In genomic region chr17:75034236-75034908, GRCh38 we compare ENCODE assay signal across 8 cellular contexts. TPM values are rescaled to one million over a fixed set of nuclear protein-coding genes. Genes with fewer than 3 reads are reported as not detected.
DNase-seq lines count a peak whose midpoint lies in the region; ATAC-seq, FAIRE-seq and TF ChIP-seq lines count a peak whose summit lies in the region.

No MANE protein-coding gene starts in this region.

- peak overlapping the region; percentile 100 for H2AFZ ChIP-seq in astrocyte (ENCODE audit: low read depth, low read length)
- H2AFZ ChIP-seq in hepatocyte = peak overlapping the region; percentile 95

- H3K9me2 ChIP-seq in hepatocyte (replicated peaks; ENCODE audit: insufficient read depth) = no peaks in the 10 kb centered on the region

- H3K4me2 ChIP-seq in astrocyte (ENCODE audit: low read length) = peak overlapping the region; percentile 99
- peak overlapping the region; percentile 89 for H3K4me2 ChIP-seq in hepatocyte

- TF ChIP-seq CTCF in astrocyte (IDR thresholded peaks at IDR 0.05; ENCODE audit: insufficient read depth, low read depth, low read length) = no peak
- TF ChIP-seq CTCF in hepatocyte (IDR thresholded peaks at IDR 0.05; ENCODE audit: poor library complexity) = peak; percentile 38
- TF ChIP-seq CTCF in uterus (IDR thresholded peaks at IDR 0.05) = peak in 2 of 4 experiments; percentile 19 to 37

- H3K27ac ChIP-seq in astrocyte (ENCODE audit: low read depth, low read length) (peak overlapping the region; percentile 98), hepatocyte (peak overlapping the region; percentile 98), rectal smooth muscle tissue (ENCODE audit: low read depth, low read length) (peak overlapping the region; percentile 89), uterus (peak overlapping the region; percentile 94 to 100)

- H3K36me3 Mint-ChIP-seq in astrocyte (ENCODE audit: low read depth, unreplicated experiment) = peaks cover 9% of the 10 kb centered on the region

- H3K4me1 ChIP-seq in astrocyte (ENCODE audit: insufficient read depth, low read length) = peaks cover 19% of the 10 kb centered on the region
- no peaks in the 10 kb centered on the region for H3K4me1 ChIP-seq in hepatocyte (ENCODE audit: insufficient read depth)
- peaks cover 5% of the 10 kb centered on the region for H3K4me1 ChIP-seq in rectal smooth muscle tissue (ENCODE audit: control insufficient read depth, insufficient read depth, low read length)
- H3K4me1 ChIP-seq in uterus = peaks cover 0 to 6% of the 10 kb centered on the region in 2 donors

- H3K9me3 ChIP-seq in astrocyte (ENCODE audit: insufficient read depth, low read depth, low read length) = peaks cover 10% of the 10 kb centered on the region
- no peaks in the 10 kb centered on the region for H3K9me3 ChIP-seq in hepatocyte (ENCODE audit: low read depth)
- no peaks in the 10 kb centered on the region for H3K9me3 ChIP-seq in uterus

- H3K4me1 Mint-ChIP-seq in astrocyte (ENCODE audit: low read depth, unreplicated experiment) = no peaks in the 10 kb centered on the region

- peak; percentile 42 for ATAC-seq in HG02840 (IDR thresholded peaks at IDR 0.05; ENCODE audit: low FRiP score, unreplicated experiment)

- DNase-seq in NCI-H1930 (lab: John Stamatoyannopoulos, UW) (peak; percentile 92 to 95), T-helper 9 cell (peak; percentile 67), astrocyte (ENCODE audit: low read depth) (peak; percentile 71), hepatocyte (ENCODE audit: low spot score) (peak; percentile 92), uterus (peak; percentile 91 to 93)

- TF ChIP-seq POLR2A in uterus (IDR thresholded peaks at IDR 0.05) = no peak

- H3K9me3 Mint-ChIP-seq in astrocyte (ENCODE audit: unreplicated experiment) = peaks cover 7% of the 10 kb centered on the region

- peaks cover 6% of the 10 kb centered on the region for H3K27me3 Mint-ChIP-seq in astrocyte (ENCODE audit: low read depth, unreplicated experiment)

- H3K9ac ChIP-seq in astrocyte (ENCODE audit: low read length) (peak overlapping the region; percentile 99), rectal smooth muscle tissue (ENCODE audit: low read length) (peak overlapping the region; percentile 32)

- peak overlapping the region; percentile 95 for H3K27ac Mint-ChIP-seq in astrocyte (ENCODE audit: unreplicated experiment)

- 2% methylated on average over 43 of the region's 43 CpGs for WGBS in hepatocyte (ENCODE audit: low lambda C conversion rate, missing lambda C conversion rate)

- H3K36me3 ChIP-seq in astrocyte (ENCODE audit: insufficient read depth, low read length) = peaks cover 5% of the 10 kb centered on the region
- no peaks in the 10 kb centered on the region for H3K36me3 ChIP-seq in hepatocyte (replicated peaks; ENCODE audit: insufficient read depth, low read depth)
- H3K36me3 ChIP-seq in rectal smooth muscle tissue (ENCODE audit: control insufficient read depth, insufficient read depth, low read length) = peaks cover 5% of the 10 kb centered on the region
- H3K36me3 ChIP-seq in uterus = no peaks in the 10 kb centered on the region

- no peaks in the 10 kb centered on the region for H3K79me2 ChIP-seq in astrocyte (ENCODE audit: insufficient read depth, low read length)
- no peaks in the 10 kb centered on the region for H3K79me2 ChIP-seq in hepatocyte

- peaks cover 3% of the 10 kb centered on the region for H4K20me1 ChIP-seq in astrocyte (ENCODE audit: insufficient read depth, low read length)
- H4K20me1 ChIP-seq in hepatocyte (ENCODE audit: insufficient read depth, poor library complexity, severe bottlenecking) = no peaks in the 10 kb centered on the region

- H3K4me3 ChIP-seq in GM08714 (ENCODE audit: low read length) (peak overlapping the region; percentile 82), astrocyte (ENCODE audit: insufficient read depth, low read depth, low read length) (peak overlapping the region; percentile 99), hepatocyte (peak overlapping the region; percentile 95), rectal smooth muscle tissue (ENCODE audit: low read length) (peak overlapping the region; percentile 80), uterus (peak overlapping the region; percentile 56 to 98)

- intact Hi-C loops in uterus (cut with DNase I; ENCODE audit: low total_unique reads) = no loop called here

- no peaks in the 10 kb centered on the region for H3K27me3 ChIP-seq in astrocyte (ENCODE audit: insufficient read depth, low read length)
- no peaks in the 10 kb centered on the region for H3K27me3 ChIP-seq in hepatocyte
- H3K27me3 ChIP-seq in rectal smooth muscle tissue (ENCODE audit: control insufficient read depth, insufficient read depth, low read length) = no peaks in the 10 kb centered on the region
- no peaks in the 10 kb centered on the region for H3K27me3 ChIP-seq in uterus

- H3K4me3 Mint-ChIP-seq in astrocyte (ENCODE audit: unreplicated experiment) = peak overlapping the region; percentile 96

- FAIRE-seq in astrocyte (lab: Jason Lieb, UNC) = no peak

RNA-seq across cellular contexts. Expression of gene ATP5PD, which starts 12.4 kb away (rescaled TPM):
- total RNA-seq in astrocyte (238 and 239 TPM in 2 replicates), hepatocyte (246 and 296 TPM in 2 replicates), uterus (100 to 1,000 TPM; 117 to 282 (median 168) TPM)
- 307 and 332 TPM in 2 replicates for polyA plus RNA-seq in hepatocyte

RNA-seq across cellular contexts. Expression of gene KCTD2, which starts 12.7 kb away (rescaled TPM):
- 17.1 and 18.6 TPM in 2 replicates for total RNA-seq in astrocyte
- total RNA-seq in hepatocyte = 17.5 and 19.1 TPM in 2 replicates
- 10.1 and 12.7 TPM in 2 replicates for polyA plus RNA-seq in hepatocyte
- 10 to 100 TPM in 2 of 4 donors, 1 to 10 TPM in 2; 2.4 to 39.0 (median 15.0) TPM for total RNA-seq in uterus

RNA-seq across cellular contexts. Expression of gene MRPL58, which starts 21.9 kb away (rescaled TPM):
- total RNA-seq in astrocyte (23.8 and 24.4 TPM in 2 replicates), hepatocyte (39.3 and 49.5 TPM in 2 replicates), uterus (10 to 100 TPM; 18.2 to 26.4 (median 20.8) TPM)
- 29.8 and 39.3 TPM in 2 replicates for polyA plus RNA-seq in hepatocyte

RNA-seq across cellular contexts. Expression of gene CDR2L, which starts 46.9 kb away (rescaled TPM):
- total RNA-seq in astrocyte (59.1 and 62.9 TPM in 2 replicates), hepatocyte (12.8 and 16.4 TPM in 2 replicates), uterus (10 to 100 TPM in 1 of 4 donors, 1 to 10 TPM in 3; 4.7 to 25.4 (median 6.7) TPM)
- 14.6 and 17.0 TPM in 2 replicates for polyA plus RNA-seq in hepatocyte

RNA-seq across cellular contexts. Expression of gene SLC16A5, which starts 53.4 kb away (rescaled TPM):
- 7.1 and 10.6 TPM in 2 replicates for total RNA-seq in astrocyte
- total RNA-seq in hepatocyte = 11.9 and 12.7 TPM in 2 replicates
- polyA plus RNA-seq in hepatocyte = 12.8 and 15.8 TPM in 2 replicates
- total RNA-seq in uterus = 10 to 100 TPM in 2 of 4 donors, 1 to 10 TPM in 1, not detected in 1; 4.1 to 17.5 (median 12.1) TPM

Comparison
In these comparisons a context has a peak if more than half of its experiments do, and no peak if none do; other contexts are left out.
1. Peak in every context shown above with its lines: DNase-seq, ATAC-seq, H3K4me3 ChIP-seq and H3K27ac ChIP-seq.